In genomic region chr20:37161830-37162549, GRCh38 we compare ENCODE assay signal across 19 cellular contexts.
"Had no signal": no experiment of that assay in that cellular context is flagged by ENCODE, and none has a peak within 500 bp of the region (broad histone marks: within the 10 kb centered on the region; RNA-seq: fewer than 3 reads in every experiment).

No MANE protein-coding gene starts in this region.

- FAIRE-seq: TTC549 had no signal

- ATAC-seq: activated naive CD8-positive, alpha-beta T cell treated with anti-CD3 and anti-CD28 coated beads, Interleukin-2, amount 50 U/mL, for 24 hours; esophagus mucosa; natural killer cell treated with Interleukin-12 subunit alpha and Interleukin-12 subunit beta and Interleukin-15 and Interleukin-18, amount 100 ng/mL, for 72 hours; right lobe of liver had no signal

- H3K27ac ChIP-seq: brain microvascular endothelial cell, coronary artery, parathyroid adenoma, right lobe of liver, stomach, vagina had no signal

- H3K36me3 ChIP-seq: brain microvascular endothelial cell, right lobe of liver, vagina had no signal

- H3K4me1 ChIP-seq: parathyroid adenoma, right lobe of liver, stomach had no signal

- H3K4me3 ChIP-seq: coronary artery, right lobe of liver, smooth muscle cell, stomach, vagina had no signal

- H3K27me3 ChIP-seq: right lobe of liver, stomach, vagina had no signal

- H3K9me3 ChIP-seq: right lobe of liver, stomach, vagina had no signal

- DNase-seq: activated CD4-positive, alpha-beta memory T cell treated with anti-CD3 and anti-CD28 coated beads, Interleukin-2, amount 10 ng/mL, durations not matched to agents 7 days and 5 days; activated CD4-positive, alpha-beta T cell treated with anti-CD3 and anti-CD28 coated beads for 48 hours; activated CD4-positive, CD25-positive, alpha-beta regulatory T cell; activated naive CD4-positive, alpha-beta T cell treated with anti-CD3 and anti-CD28 coated beads, Interleukin-2, amount 10 ng/mL, durations not matched to agents 7 days and 5 days; activated naive CD8-positive, alpha-beta T cell treated with anti-CD3 and anti-CD28 coated beads, Interleukin-2, amount 50 U/mL, for 24 hours; activated T-cell treated with anti-CD3 and anti-CD28 coated beads, Interleukin-2, amount 50 U/mL, for 24 hours; brain microvascular endothelial cell; right lobe of liver; stimulated activated CD4-positive, alpha-beta T cell treated with anti-CD3 and anti-CD28 coated beads, Interleukin-4, amount 100 ng/mL, for 1 hour; stomach; T-helper 2 cell; trophoblast cell had no signal
